In genomic region chr11:3006505-3007260, GRCh38 we compare ENCODE assay signal across 21 cellular contexts. TPM values are rescaled to one million over a fixed set of nuclear protein-coding genes. Genes with fewer than 3 reads are reported as not detected.
DNase-seq lines count a peak whose midpoint lies in the region; ATAC-seq and TF ChIP-seq lines count a peak whose summit lies in the region.
"Had no signal": no experiment of that assay in that cellular context is flagged by ENCODE, and none has a peak within 500 bp of the region (broad histone marks: within the 10 kb centered on the region; RNA-seq: fewer than 3 reads in every experiment).

No MANE protein-coding gene starts in this region.

- CTCF ChIA-PET in HEK293 (lab: Yijun Ruan, JAX), result interaction anchor here (0.7 kb wide), 1 partner anchor 83 kb away, joined by 3 read pairs; no protein-coding TSS in a partner anchor

- peaks cover 8% of the 10 kb centered on the region for H3K9me3 Mint-ChIP-seq in glutamatergic neuron (ENCODE audit: unreplicated experiment)
- H3K9me3 Mint-ChIP-seq: activated CD4-positive, alpha-beta T cell treated with anti-CD3 and anti-CD28 coated beads, Interleukin-2, amount 10 ng/mL, durations not matched to agents 24 days and 14 days; dendritic cell treated with granulocyte-macrophage colony-stimulating factor and Interleukin-4, amounts not matched to agents 40 ng/mL and 50 ng/mL, for 4 days; T-helper 2 cell treated with Interferon-gamma antibody and Interleukin-4, amounts not matched to agents 5 μg/mL and 100 μg/mL, for 36 hours had no signal

- 93% methylated on average over 16 of the region's 21 CpGs for WGBS in esophagus muscularis mucosa

- peaks cover 0 to 82% of the 10 kb centered on the region in 2 experiments; a peak in 2 of 3 replicates for H3K36me3 ChIP-seq in HEK293 (ENCODE audit: control insufficient read depth in 2 of 2, insufficient read depth in 1 of 2, low read length in 2 of 2)
- H3K36me3 ChIP-seq in esophagus muscularis mucosa, result peaks cover 51 to 100% (median 92%) of the 10 kb centered on the region in 4 donors

- ATAC-seq in GM21447 (IDR thresholded peaks at IDR 0.05; ENCODE audit: unreplicated experiment), result no peak
- ATAC-seq: left cardiac atrium had no signal

- peaks cover 4% of the 10 kb centered on the region for H3K36me3 Mint-ChIP-seq in glutamatergic neuron (ENCODE audit: unreplicated experiment)

- H3K4me3 Mint-ChIP-seq in glutamatergic neuron (ENCODE audit: unreplicated experiment), result no peak overlapping the region
- H3K4me3 Mint-ChIP-seq: activated CD4-positive, alpha-beta T cell treated with anti-CD3 and anti-CD28 coated beads, Interleukin-2, amount 10 ng/mL, durations not matched to agents 24 days and 14 days; dendritic cell treated with granulocyte-macrophage colony-stimulating factor and Interleukin-4, amounts not matched to agents 40 ng/mL and 50 ng/mL, for 4 days; T-helper 2 cell treated with Interferon-gamma antibody and Interleukin-4, amounts not matched to agents 5 μg/mL and 100 μg/mL, for 36 hours had no signal

- H3K4me1 ChIP-seq in HEK293 (ENCODE audit: control insufficient read depth, insufficient read depth, low read length) (no peaks in the 10 kb centered on the region), esophagus muscularis mucosa (peaks cover 5 to 9% (median 7%) of the 10 kb centered on the region in 4 donors)
- H3K4me1 ChIP-seq: parathyroid adenoma had no signal

- H3K4me3 ChIP-seq in HEK293 (ENCODE audit: low read depth, low read length), result no peak overlapping the region
- H3K4me3 ChIP-seq in esophagus muscularis mucosa, result no peak overlapping the region
- H3K4me3 ChIP-seq: esophagus squamous epithelium, spleen had no signal

- no peaks in the 10 kb centered on the region for H3K27me3 ChIP-seq in esophagus muscularis mucosa
- H3K27me3 ChIP-seq: esophagus squamous epithelium, spleen had no signal

- peaks cover 3% of the 10 kb centered on the region for H3K27me3 Mint-ChIP-seq in glutamatergic neuron (ENCODE audit: unreplicated experiment)
- H3K27me3 Mint-ChIP-seq: activated CD4-positive, alpha-beta T cell treated with anti-CD3 and anti-CD28 coated beads, Interleukin-2, amount 10 ng/mL, durations not matched to agents 24 days and 14 days; dendritic cell treated with granulocyte-macrophage colony-stimulating factor and Interleukin-4, amounts not matched to agents 40 ng/mL and 50 ng/mL, for 4 days had no signal

- H3K4me1 Mint-ChIP-seq in glutamatergic neuron (ENCODE audit: low read depth, unreplicated experiment), result peaks cover 11% of the 10 kb centered on the region

- TF ChIP-seq EP300 in esophagus muscularis mucosa (IDR thresholded peaks at IDR 0.05), result no peak

- TF ChIP-seq CTCF in HEK293 (tag by site-specific recombination; IDR thresholded peaks at IDR 0.05) (no peak), esophagus muscularis mucosa (IDR thresholded peaks at IDR 0.05) (no peak), glutamatergic neuron (IDR thresholded peaks at IDR 0.05; ENCODE audit: partially characterized antibody, unreplicated experiment) (no peak)

- TF ChIP-seq POLR2A in esophagus muscularis mucosa (IDR thresholded peaks at IDR 0.05; ENCODE audit: low read depth), result no peak

- peak; percentile 75 for DNase-seq in activated CD8-positive, alpha-beta memory T cell treated with anti-CD3 and anti-CD28 coated beads for 24 hours
- peak in 41 of 42 donors; percentile 34 to 92 (median 67) for DNase-seq in head of caudate nucleus
- DNase-seq in stimulated activated CD8-positive, alpha-beta memory T cell treated with anti-CD3 and anti-CD28 coated beads, Interleukin-4, amount 100 ng/mL, for 48 hours, result peak; percentile 59
- no peak for DNase-seq in esophagus muscularis mucosa (ENCODE audit: extremely low spot score)
- DNase-seq in glutamatergic neuron, result no peak
- no peak for DNase-seq in AG08395 (ENCODE audit: low spot score)
- DNase-seq: activated CD4-positive, alpha-beta T cell treated with anti-CD3 and anti-CD28 coated beads, Interleukin-2, amount 10 ng/mL, durations not matched to agents 24 days and 14 days; activated effector memory CD4-positive, alpha-beta T cell treated with anti-CD3 and anti-CD28 coated beads, Interleukin-2, amount 50 U/mL, for 16 hours; esophagus squamous epithelium; GOT3; left cardiac atrium; NCI-H1436 treated with DMSO at 0.1 percent for 48 hours; NCI-H446 treated with DMSO at 0.1 percent for 48 hours; SHP77; spleen had no signal

- POLR2A ChIA-PET in HEK293 (lab: Yijun Ruan, JAX), result interaction anchor here (1.2 to 1.3 kb wide), 2 partner anchors 15 to 17 kb away, joined by 3 read pairs; partner anchors contain the start of gene NAP1L4

- H3K9me3 ChIP-seq in HEK293 (ENCODE audit: control insufficient read depth, insufficient read depth, low read depth, low read length) (no peaks in the 10 kb centered on the region), esophagus muscularis mucosa (no peaks in the 10 kb centered on the region)
- H3K9me3 ChIP-seq: esophagus squamous epithelium, spleen had no signal

- H3K27ac ChIP-seq in HEK293 (ENCODE audit: extremely low read depth, low read depth, low read length) (no peak overlapping the region), esophagus muscularis mucosa (replicated peaks in 1 of 4) (no peak overlapping the region)
- H3K27ac ChIP-seq: C4-2B, parathyroid adenoma, spleen had no signal

- intact Hi-C loops in head of caudate nucleus (cut with DNase I), result no loop called here
- intact Hi-C loops in esophagus muscularis mucosa (cut with DNase I), result no loop called here

- H3K27ac Mint-ChIP-seq in glutamatergic neuron (ENCODE audit: unreplicated experiment), result no peak overlapping the region
- H3K27ac Mint-ChIP-seq: activated CD4-positive, alpha-beta T cell treated with anti-CD3 and anti-CD28 coated beads, Interleukin-2, amount 10 ng/mL, durations not matched to agents 24 days and 14 days; dendritic cell treated with granulocyte-macrophage colony-stimulating factor and Interleukin-4, amounts not matched to agents 40 ng/mL and 50 ng/mL, for 4 days had no signal

TF ChIP-seq in HEK293, 187 proteins besides CTCF, POLR2A, EP300 and RAD21:
- TF ChIP-seq HOXD13 (CRISPR knock-in tag; IDR thresholded peaks at IDR 0.05; ENCODE audit: borderline replicate concordance), result no peak
- TF ChIP-seq ZNF677 (tag by site-specific recombination; IDR thresholded peaks at IDR 0.05), result no peak
- TF ChIP-seq ZNF549 (tag by site-specific recombination; IDR thresholded peaks at IDR 0.05), result no peak
- TF ChIP-seq ZIC2 (tag by site-specific recombination; IDR thresholded peaks at IDR 0.05), result peak; percentile 43
- TF ChIP-seq PATZ1 (tag by site-specific recombination; IDR thresholded peaks at IDR 0.05), result no peak
- peak; percentile 74 for TF ChIP-seq EGR2 (tag by site-specific recombination; IDR thresholded peaks at IDR 0.05; ENCODE audit: low read depth)
- TF ChIP-seq ZNF324 (tag by site-specific recombination; IDR thresholded peaks at IDR 0.05), result no peak
- peak; percentile 65 for TF ChIP-seq ZFHX2 (tag by site-specific recombination; conservative IDR thresholded peaks at IDR 0.05)
- no peak for TF ChIP-seq ZNF37A (tag by site-specific recombination; IDR thresholded peaks at IDR 0.05)
- no peak for TF ChIP-seq ZNF792 (tag by site-specific recombination; IDR thresholded peaks at IDR 0.05)
- 0 out of 2 replicates have a peak, but pooled peaks have one; percentile 8 for TF ChIP-seq SP2 (tag by site-specific recombination; IDR thresholded peaks at IDR 0.05)
- no peak for TF ChIP-seq PRDM4 (tag by site-specific recombination; IDR thresholded peaks at IDR 0.05)
- no peak for TF ChIP-seq GLI2 (tag by site-specific recombination; IDR thresholded peaks at IDR 0.05; ENCODE audit: borderline replicate concordance, low read depth)
- no peak for TF ChIP-seq ZBTB21 (tag by site-specific recombination; IDR thresholded peaks at IDR 0.05)
- no peak for TF ChIP-seq ZNF785 (tag by site-specific recombination; IDR thresholded peaks at IDR 0.05)
- no peak for TF ChIP-seq ZSCAN30 (tag by site-specific recombination; IDR thresholded peaks at IDR 0.05)
- TF ChIP-seq ZNF558 (tag by site-specific recombination; IDR thresholded peaks at IDR 0.05), result no peak
- TF ChIP-seq ZNF112 (tag by site-specific recombination; IDR thresholded peaks at IDR 0.05), result no peak

RNA-seq across cellular contexts. Expression of gene NAP1L4, which starts 14.6 kb away (rescaled TPM):
- total RNA-seq in esophagus muscularis mucosa (100 to 1,000 TPM in 3 of 4 donors, 10 to 100 TPM in 1; 90.0 to 148 (median 125) TPM), glutamatergic neuron (ENCODE audit: unreplicated experiment) (209 TPM)

RNA-seq across cellular contexts. Expression of gene CARS1, which starts 50.5 kb away (rescaled TPM):
- total RNA-seq in esophagus muscularis mucosa (10 to 100 TPM; 30.3 to 35.6 (median 34.9) TPM), glutamatergic neuron (ENCODE audit: unreplicated experiment) (151 TPM)

Comparison
In these comparisons a context has a peak if more than half of its experiments do, and no peak if none do; other contexts are left out.
1. DNase-seq: peak in activated CD8-positive, alpha-beta memory T cell treated with anti-CD3 and anti-CD28 coated beads for 24 hours (single experiment), head of caudate nucleus (41 of 42) and stimulated activated CD8-positive, alpha-beta memory T cell treated with anti-CD3 and anti-CD28 coated beads, Interleukin-4, amount 100 ng/mL, for 48 hours (single experiment); none in esophagus muscularis mucosa (single experiment), glutamatergic neuron (single experiment) and AG08395 (single experiment).